Comparison of ENCODE assay signal across 8 cellular contexts in the genomic region with DNA sequence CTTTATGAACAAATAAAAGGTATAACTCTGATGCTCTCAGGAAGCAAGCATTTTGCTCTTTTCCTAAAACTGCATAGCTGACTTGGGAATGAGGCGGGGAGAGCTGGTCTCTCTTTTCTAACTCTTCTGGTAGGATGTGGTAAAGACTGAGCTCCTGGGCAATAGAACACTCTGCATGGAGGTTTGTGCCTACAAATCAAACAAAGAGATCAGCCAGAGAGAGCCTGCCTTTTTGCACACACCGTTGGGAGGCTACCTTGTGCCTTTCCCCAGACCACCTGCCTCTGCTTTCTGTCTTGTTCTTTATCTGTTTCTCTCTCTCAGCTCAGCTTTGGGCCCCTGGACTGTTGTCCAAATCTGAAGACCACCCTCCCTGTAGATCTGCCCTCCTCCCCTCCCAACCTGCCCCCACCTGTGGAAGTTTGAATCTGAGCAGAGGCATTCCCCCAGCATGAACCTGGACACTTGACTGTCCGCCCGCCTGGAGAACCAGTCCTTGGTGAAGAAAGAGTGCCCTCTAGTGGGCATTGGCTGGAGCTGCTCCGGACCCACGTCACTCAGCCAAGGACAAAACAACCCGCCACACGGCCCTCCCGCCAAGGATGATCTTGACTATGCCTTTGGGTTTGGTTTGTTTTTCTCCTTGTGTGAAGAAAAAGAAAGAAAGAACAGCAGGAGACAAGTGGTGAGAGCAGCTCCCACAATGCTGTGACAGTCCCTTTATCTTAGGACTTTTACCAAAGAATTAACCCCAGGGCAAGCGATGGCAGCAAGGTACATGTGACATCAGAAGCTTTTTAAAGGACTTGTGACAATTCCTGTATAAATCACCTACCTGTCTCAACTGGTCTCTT.
DNase-seq lines count a peak whose midpoint lies in the region; ATAC-seq and TF ChIP-seq lines count a peak whose summit lies in the region.

No MANE protein-coding gene starts in this region.

- peak; percentile 95 for TF ChIP-seq CTCF in endodermal cell (conservative IDR thresholded peaks at IDR 0.05)

- no peak overlapping the region for H3K4me3 Mint-ChIP-seq in activated CD4-positive, alpha-beta memory T cell treated with anti-CD3 and anti-CD28 coated beads, Interleukin-2, amount 10 ng/mL, durations not matched to agents 7 days and 5 days
- H3K4me3 Mint-ChIP-seq in endodermal cell, result peak overlapping the region; percentile 28
- H3K4me3 Mint-ChIP-seq in memory B cell, result no peak overlapping the region

- DNase-seq in CMK (ENCODE audit: low read depth) (peak; percentile 61), NCI-H748 (lab: John Stamatoyannopoulos, UW; ENCODE audit: unreplicated experiment) (peak; percentile 92), endodermal cell (peak; percentile 98), memory B cell (ENCODE audit: low spot score in 2 of 2) (peak; percentile 35 to 58)
- DNase-seq in activated CD4-positive, alpha-beta memory T cell treated with anti-CD3 and anti-CD28 coated beads, Interleukin-2, amount 10 ng/mL, durations not matched to agents 7 days and 5 days, result peak; percentile 62
- peak; percentile 17 for DNase-seq in stimulated activated CD8-positive, alpha-beta memory T cell treated with anti-CD3 and anti-CD28 coated beads, Interleukin-15, amount 100 ng/mL, for 24 hours (ENCODE audit: low read depth)

- no peak overlapping the region for H3K9ac ChIP-seq in endodermal cell (ENCODE audit: extremely low read depth, low read length, poor library complexity, severe bottlenecking)

- POLR2A ChIA-PET in activated CD4-positive, alpha-beta memory T cell treated with anti-CD3 and anti-CD28 coated beads, Interleukin-2, amount 10 ng/mL, durations not matched to agents 7 days and 5 days (lab: Charles Lee), result no interaction called here

- H3K36me3 Mint-ChIP-seq in activated CD4-positive, alpha-beta memory T cell treated with anti-CD3 and anti-CD28 coated beads, Interleukin-2, amount 10 ng/mL, durations not matched to agents 7 days and 5 days (ENCODE audit: low read depth), result no peaks in the 10 kb centered on the region
- H3K36me3 Mint-ChIP-seq in endodermal cell (ENCODE audit: low read depth) (no peaks in the 10 kb centered on the region), memory B cell (no peaks in the 10 kb centered on the region)

- no peaks in the 10 kb centered on the region for H3K27me3 ChIP-seq in endodermal cell (ENCODE audit: control insufficient read depth, insufficient read depth, low read length, poor library complexity, severe bottlenecking)

- ATAC-seq in GM19452 (IDR thresholded peaks at IDR 0.05; ENCODE audit: unreplicated experiment) (peak; percentile 99), HG03521 (IDR thresholded peaks at IDR 0.05; ENCODE audit: unreplicated experiment) (peak; percentile 96), memory B cell (ENCODE audit: low read depth) (peak; percentile 61)

- peak overlapping the region; percentile 30 for H3K27ac ChIP-seq in endodermal cell (ENCODE audit: low read depth, low read length)

- H3K27me3 Mint-ChIP-seq in activated CD4-positive, alpha-beta memory T cell treated with anti-CD3 and anti-CD28 coated beads, Interleukin-2, amount 10 ng/mL, durations not matched to agents 7 days and 5 days, result peaks cover 2% of the 10 kb centered on the region
- H3K27me3 Mint-ChIP-seq in endodermal cell (ENCODE audit: insufficient read depth) (no peaks in the 10 kb centered on the region), memory B cell (peaks cover 7% of the 10 kb centered on the region)

- H3K4me1 ChIP-seq in endodermal cell (ENCODE audit: control insufficient read depth, insufficient read depth, low read length), result peaks cover 3% of the 10 kb centered on the region

- peak overlapping the region; percentile 35 for H3K4me3 ChIP-seq in endodermal cell (ENCODE audit: low read length)

- H3K9me3 Mint-ChIP-seq in activated CD4-positive, alpha-beta memory T cell treated with anti-CD3 and anti-CD28 coated beads, Interleukin-2, amount 10 ng/mL, durations not matched to agents 7 days and 5 days, result no peaks in the 10 kb centered on the region
- H3K9me3 Mint-ChIP-seq in endodermal cell, result no peaks in the 10 kb centered on the region
- no peaks in the 10 kb centered on the region for H3K9me3 Mint-ChIP-seq in memory B cell

- CTCF ChIA-PET in activated CD4-positive, alpha-beta memory T cell treated with anti-CD3 and anti-CD28 coated beads, Interleukin-2, amount 10 ng/mL, durations not matched to agents 7 days and 5 days (lab: Charles Lee), result interaction anchor here (0.7 to 2.2 kb wide), 11 partner anchors 9 to 1376 kb away, joined by 3 to 15 read pairs (median 3); no protein-coding TSS in a partner anchor

- 13 to 30% methylated on average over 7 to 10 of the region's 10 CpGs for WGBS in endodermal cell (ENCODE audit: insufficient coverage in 1 of 2, insufficient read length in 1 of 2), 2 experiments

- H3K36me3 ChIP-seq in endodermal cell (ENCODE audit: control insufficient read depth, insufficient read depth, low read length), result no peaks in the 10 kb centered on the region

- H3K9me3 ChIP-seq in endodermal cell (ENCODE audit: control insufficient read depth, low read length), result no peaks in the 10 kb centered on the region

- H3K4me1 Mint-ChIP-seq in activated CD4-positive, alpha-beta memory T cell treated with anti-CD3 and anti-CD28 coated beads, Interleukin-2, amount 10 ng/mL, durations not matched to agents 7 days and 5 days, result no peaks in the 10 kb centered on the region
- H3K4me1 Mint-ChIP-seq in endodermal cell, result peaks cover 56% of the 10 kb centered on the region
- H3K4me1 Mint-ChIP-seq in memory B cell, result peaks cover 4% of the 10 kb centered on the region

- H3K27ac Mint-ChIP-seq in activated CD4-positive, alpha-beta memory T cell treated with anti-CD3 and anti-CD28 coated beads, Interleukin-2, amount 10 ng/mL, durations not matched to agents 7 days and 5 days, result no peak overlapping the region
- H3K27ac Mint-ChIP-seq in endodermal cell (peak overlapping the region; percentile 88), memory B cell (no peak overlapping the region)

Comparison
In these comparisons a context has a peak if more than half of its experiments do, and no peak if none do; other contexts are left out.
1. Peak in every context shown above with its lines: DNase-seq, ATAC-seq, H3K4me3 ChIP-seq and H3K27ac ChIP-seq.
2. DNase-seq: peak in every context shown above with its lines; median percentile 98 in endodermal cell; 92 in NCI-H748; 62 in activated CD4-positive, alpha-beta memory T cell treated with anti-CD3 and anti-CD28 coated beads, Interleukin-2, amount 10 ng/mL, durations not matched to agents 7 days and 5 days; 61 in CMK; 46 in memory B cell; 17 in stimulated activated CD8-positive, alpha-beta memory T cell treated with anti-CD3 and anti-CD28 coated beads, Interleukin-15, amount 100 ng/mL, for 24 hours.